16 cellular contexts compared by ENCODE assay signal in the genomic region with DNA sequence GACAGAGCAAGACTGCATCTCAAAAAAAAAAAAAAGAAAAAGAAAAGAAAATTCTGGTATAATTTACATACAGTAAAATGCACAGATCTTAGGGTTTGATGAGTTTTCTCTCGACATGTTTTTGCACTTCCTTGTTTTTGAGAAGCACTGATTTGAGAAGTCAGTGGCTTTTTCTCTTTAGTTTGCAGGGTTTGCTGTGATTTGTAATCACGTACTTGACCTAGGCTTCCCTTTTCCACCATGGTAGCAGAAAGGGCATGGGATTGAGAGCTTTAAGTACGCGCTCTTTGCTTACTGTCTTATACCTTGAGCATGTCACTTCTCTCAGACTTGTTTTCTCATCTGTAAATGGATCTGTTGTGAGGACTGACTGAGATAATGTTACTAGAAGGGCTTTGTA. TPM values are rescaled to one million over a fixed set of nuclear protein-coding genes. Genes with fewer than 3 reads are reported as not detected.
DNase-seq lines count a peak whose midpoint lies in the region; ATAC-seq, FAIRE-seq and TF ChIP-seq lines count a peak whose summit lies in the region.
"Had no signal": no experiment of that assay in that cellular context is flagged by ENCODE, and none has a peak within 500 bp of the region (broad histone marks: within the 10 kb centered on the region; RNA-seq: fewer than 3 reads in every experiment).

No MANE protein-coding gene starts in this region.

- H3K4me1 Mint-ChIP-seq in CD4-positive, CD25-positive, alpha-beta regulatory T cell, result peaks cover 5 to 51% (median 31%) of the 10 kb centered on the region in 4 donors
- H3K4me1 Mint-ChIP-seq in activated CD4-positive, alpha-beta memory T cell treated with anti-CD3 and anti-CD28 coated beads for 36 hours (ENCODE audit: low read depth), result peaks cover 28% of the 10 kb centered on the region
- peaks cover 23 to 52% (median 42%) of the 10 kb centered on the region in 7 donors for H3K4me1 Mint-ChIP-seq in naive thymus-derived CD4-positive, alpha-beta T cell

- CTCF ChIA-PET in activated CD4-positive, alpha-beta memory T cell treated with anti-CD3 and anti-CD28 coated beads for 36 hours (lab: Charles Lee), result no interaction called here
- CTCF ChIA-PET in naive thymus-derived CD4-positive, alpha-beta T cell (lab: Charles Lee), result interaction anchor here (0.7 to 1.0 kb wide), 2 partner anchors 58 to 74 kb away, joined by 3 to 4 read pairs; no protein-coding TSS in a partner anchor

- H3K27ac Mint-ChIP-seq in CD4-positive, CD25-positive, alpha-beta regulatory T cell, result peak overlapping the region; percentile 56 to 76 (median 68)
- peak overlapping the region; percentile 48 for H3K27ac Mint-ChIP-seq in activated CD4-positive, alpha-beta memory T cell treated with anti-CD3 and anti-CD28 coated beads for 36 hours
- peak overlapping the region in 8 of 9 donors; percentile 38 to 82 (median 73) for H3K27ac Mint-ChIP-seq in naive thymus-derived CD4-positive, alpha-beta T cell

- POLR2A ChIA-PET in activated CD4-positive, alpha-beta memory T cell treated with anti-CD3 and anti-CD28 coated beads for 36 hours (lab: Charles Lee), result no interaction called here
- POLR2A ChIA-PET in naive thymus-derived CD4-positive, alpha-beta T cell (lab: Charles Lee), result interaction anchor here (0.6 to 0.7 kb wide), 2 partner anchors 12 to 368 kb away, joined by 3 to 4 read pairs; no protein-coding TSS in a partner anchor

- peaks cover 33% of the 10 kb centered on the region for H3K36me3 ChIP-seq in CD4-positive, CD25-positive, alpha-beta regulatory T cell (ENCODE audit: control insufficient read depth, insufficient read depth, low read length)
- H3K36me3 ChIP-seq in naive thymus-derived CD4-positive, alpha-beta T cell (ENCODE audit: control insufficient read depth in 2 of 3, insufficient read depth in 3 of 3, low read length in 3 of 3), result peaks cover 6 to 36% (median 8%) of the 10 kb centered on the region in 3 experiments

- ATAC-seq in CD4-positive, CD25-positive, alpha-beta regulatory T cell (ENCODE audit: low read depth in 2 of 2), result no peak
- no peak for ATAC-seq in naive thymus-derived CD4-positive, alpha-beta T cell
- ATAC-seq in HG02981 (IDR thresholded peaks at IDR 0.05; ENCODE audit: unreplicated experiment) (no peak), GM19455 (IDR thresholded peaks at IDR 0.05; ENCODE audit: unreplicated experiment) (no peak)
- ATAC-seq: sciatic nerve had no signal

- peak overlapping the region; percentile 70 for H3K4me3 ChIP-seq in CD4-positive, CD25-positive, alpha-beta regulatory T cell (ENCODE audit: low read depth, low read length)
- H3K4me3 ChIP-seq in naive thymus-derived CD4-positive, alpha-beta T cell (ENCODE audit: low read length), result no peak overlapping the region

- H3K9me3 ChIP-seq in CD4-positive, CD25-positive, alpha-beta regulatory T cell (ENCODE audit: control insufficient read depth in 2 of 2, low read length in 2 of 2), result no peaks in the 10 kb centered on the region
- no peaks in the 10 kb centered on the region for H3K9me3 ChIP-seq in naive thymus-derived CD4-positive, alpha-beta T cell (ENCODE audit: control insufficient read depth in 2 of 3, low read length in 3 of 3)

- H3K9me3 Mint-ChIP-seq in CD4-positive, CD25-positive, alpha-beta regulatory T cell, result peaks cover 0 to 5% (median 0%) of the 10 kb centered on the region in 7 donors
- no peaks in the 10 kb centered on the region for H3K9me3 Mint-ChIP-seq in activated CD4-positive, alpha-beta memory T cell treated with anti-CD3 and anti-CD28 coated beads for 36 hours
- H3K9me3 Mint-ChIP-seq in naive thymus-derived CD4-positive, alpha-beta T cell, result no peaks in the 10 kb centered on the region

- DNase-seq in CD4-positive, CD25-positive, alpha-beta regulatory T cell, result no peak
- DNase-seq in GM12891 (ENCODE audit: insufficient read length, low spot score) (no peak), NCI-H1417 (lab: John Stamatoyannopoulos, UW) (no peak), NOMO-1 treated with DMSO at 0.1 percent for 48 hours (lab: John Stamatoyannopoulos, UW; ENCODE audit: unreplicated experiment) (no peak)
- no peak for DNase-seq in activated CD4-positive, alpha-beta memory T cell treated with anti-CD3 and anti-CD28 coated beads for 36 hours
- DNase-seq in naive thymus-derived CD4-positive, alpha-beta T cell, result no peak
- DNase-seq: activated gamma-delta T cell treated with Interleukin-2 at 50 U/mL for 16 hours; central memory CD4-positive, alpha-beta T cell; head of caudate nucleus; NK-92 treated with Interleukin-12 subunit alpha and Interleukin-12 subunit beta, amount 100 ng/mL, for 24 hours; substantia nigra had no signal

- H3K4me3 Mint-ChIP-seq in CD4-positive, CD25-positive, alpha-beta regulatory T cell, result peak overlapping the region; percentile 70 to 86 (median 78)
- peak overlapping the region; percentile 61 for H3K4me3 Mint-ChIP-seq in activated CD4-positive, alpha-beta memory T cell treated with anti-CD3 and anti-CD28 coated beads for 36 hours
- H3K4me3 Mint-ChIP-seq in naive thymus-derived CD4-positive, alpha-beta T cell, result peak overlapping the region; percentile 30 to 98 (median 72)

- no peak for TF ChIP-seq POLR2A in GM12891 (IDR thresholded peaks at IDR 0.05; ENCODE audit: low read depth, low read length)

- peaks cover 25% of the 10 kb centered on the region for H3K36me3 Mint-ChIP-seq in CD4-positive, CD25-positive, alpha-beta regulatory T cell
- H3K36me3 Mint-ChIP-seq in activated CD4-positive, alpha-beta memory T cell treated with anti-CD3 and anti-CD28 coated beads for 36 hours, result peaks cover 48% of the 10 kb centered on the region
- peaks cover 0 to 32% (median 21%) of the 10 kb centered on the region in 5 donors for H3K36me3 Mint-ChIP-seq in naive thymus-derived CD4-positive, alpha-beta T cell

- H3K4me1 ChIP-seq in CD4-positive, CD25-positive, alpha-beta regulatory T cell (ENCODE audit: control insufficient read depth, insufficient read depth, low read length, poor library complexity, severe bottlenecking), result peaks cover 29% of the 10 kb centered on the region
- peaks cover 10 to 12% of the 10 kb centered on the region in 2 donors for H3K4me1 ChIP-seq in naive thymus-derived CD4-positive, alpha-beta T cell (ENCODE audit: control insufficient read depth in 2 of 2, insufficient read depth in 2 of 2, low read length in 2 of 2)

- no peak overlapping the region for H3K27ac ChIP-seq in CD4-positive, CD25-positive, alpha-beta regulatory T cell (ENCODE audit: insufficient read depth, low read length, poor library complexity, severe bottlenecking)
- no peak overlapping the region for H3K27ac ChIP-seq in naive thymus-derived CD4-positive, alpha-beta T cell (ENCODE audit: low read depth, low read length)

- intact Hi-C loops in activated CD4-positive, alpha-beta memory T cell treated with anti-CD3 and anti-CD28 coated beads for 36 hours (cut with micrococcal nuclease), result no loop called here
- intact Hi-C loops in naive thymus-derived CD4-positive, alpha-beta T cell (cut with micrococcal nuclease), result loop anchor here in 1 of 2 donors (10.0 kb wide), 1 partner anchor 121 kb away; the partner anchor contains the start of gene FANCD2

- H3K27me3 Mint-ChIP-seq in CD4-positive, CD25-positive, alpha-beta regulatory T cell, result peaks cover 5% of the 10 kb centered on the region
- no peaks in the 10 kb centered on the region for H3K27me3 Mint-ChIP-seq in activated CD4-positive, alpha-beta memory T cell treated with anti-CD3 and anti-CD28 coated beads for 36 hours
- no peaks in the 10 kb centered on the region for H3K27me3 Mint-ChIP-seq in naive thymus-derived CD4-positive, alpha-beta T cell

- no peaks in the 10 kb centered on the region for H3K27me3 ChIP-seq in CD4-positive, CD25-positive, alpha-beta regulatory T cell (ENCODE audit: control insufficient read depth, insufficient read depth, low read length)
- no peaks in the 10 kb centered on the region for H3K27me3 ChIP-seq in naive thymus-derived CD4-positive, alpha-beta T cell (ENCODE audit: control insufficient read depth in 2 of 2, insufficient read depth in 2 of 2, low read length in 2 of 2)

- FAIRE-seq in GM12891 (lab: Jason Lieb, UNC), result no peak
- FAIRE-seq: H1 had no signal

TF ChIP-seq in GM12891, 5 proteins besides CTCF, POLR2A, EP300 and RAD21:
- no peak for TF ChIP-seq POLR2AphosphoS5 (IDR thresholded peaks at IDR 0.05; ENCODE audit: low read depth, low read length)
- peak; percentile 73 for TF ChIP-seq SPI1 (IDR thresholded peaks at IDR 0.05; ENCODE audit: low read depth, low read length)

RNA-seq across cellular contexts. Expression of gene VHL, which starts 4.1 kb away (rescaled TPM):
- total RNA-seq in CD4-positive, CD25-positive, alpha-beta regulatory T cell, result 76.6 TPM
- 10 to 100 TPM in 3 of 4 donors, 1 to 10 TPM in 1; 5.9 to 17.3 (median 12.1) TPM for polyA plus RNA-seq in CD4-positive, CD25-positive, alpha-beta regulatory T cell
- polyA plus RNA-seq in GM12891 (2012; ENCODE audit: low read depth, missing spikeins), result 19.8 TPM
- total RNA-seq in activated CD4-positive, alpha-beta memory T cell treated with anti-CD3 and anti-CD28 coated beads for 36 hours, result 10 to 100 TPM; 47.0 to 51.3 TPM
- 10 to 100 TPM; 56.8 to 77.0 (median 67.0) TPM for total RNA-seq in naive thymus-derived CD4-positive, alpha-beta T cell
- polyA plus RNA-seq in naive thymus-derived CD4-positive, alpha-beta T cell, result 10 to 100 TPM; 16.7 to 34.6 TPM

RNA-seq across cellular contexts. Expression of gene IRAK2, which starts 19.0 kb away (rescaled TPM):
- total RNA-seq in CD4-positive, CD25-positive, alpha-beta regulatory T cell, result 3.6 TPM
- polyA plus RNA-seq in CD4-positive, CD25-positive, alpha-beta regulatory T cell, result 1 to 10 TPM in 3 of 4 donors, under 1 TPM in 1; 0.68 to 3.7 (median 2.8) TPM
- 3.2 TPM for polyA plus RNA-seq in GM12891 (2012; ENCODE audit: low read depth, missing spikeins)
- total RNA-seq in activated CD4-positive, alpha-beta memory T cell treated with anti-CD3 and anti-CD28 coated beads for 36 hours, result 1 to 10 TPM; 7.3 to 8.3 TPM
- 1 to 10 TPM; 1.5 to 4.8 (median 2.3) TPM for total RNA-seq in naive thymus-derived CD4-positive, alpha-beta T cell
- 1 to 10 TPM; 2.3 to 3.8 TPM for polyA plus RNA-seq in naive thymus-derived CD4-positive, alpha-beta T cell

RNA-seq across cellular contexts. Expression of gene BRK1, which starts 30.2 kb away (rescaled TPM):
- total RNA-seq in CD4-positive, CD25-positive, alpha-beta regulatory T cell, result 61.9 TPM
- polyA plus RNA-seq in CD4-positive, CD25-positive, alpha-beta regulatory T cell, result 100 to 1,000 TPM; 229 to 275 (median 252) TPM
- polyA plus RNA-seq in GM12891 (2012; ENCODE audit: low read depth, missing spikeins), result 197 TPM
- total RNA-seq in activated CD4-positive, alpha-beta memory T cell treated with anti-CD3 and anti-CD28 coated beads for 36 hours, result 10 to 100 TPM; 70.3 to 76.1 TPM
- 100 to 1,000 TPM in 1 of 5 experiments, 10 to 100 TPM in 4; 40.9 to 117 (median 65.8) TPM for total RNA-seq in naive thymus-derived CD4-positive, alpha-beta T cell
- 100 to 1,000 TPM; 212 to 256 TPM for polyA plus RNA-seq in naive thymus-derived CD4-positive, alpha-beta T cell

RNA-seq across cellular contexts. Expression of gene FANCD2OS, which starts 37.6 kb away (rescaled TPM):
- not detected for total RNA-seq in CD4-positive, CD25-positive, alpha-beta regulatory T cell
- polyA plus RNA-seq in CD4-positive, CD25-positive, alpha-beta regulatory T cell, result not detected
- polyA plus RNA-seq in GM12891 (2012; ENCODE audit: low read depth, missing spikeins), result not detected
- total RNA-seq in activated CD4-positive, alpha-beta memory T cell treated with anti-CD3 and anti-CD28 coated beads for 36 hours, result not detected
- total RNA-seq in naive thymus-derived CD4-positive, alpha-beta T cell, result not detected
- polyA plus RNA-seq in naive thymus-derived CD4-positive, alpha-beta T cell, result not detected
- total RNA-seq: H1, myocyte, sciatic nerve had no signal
- polyA plus RNA-seq: H1 had no signal
